In the genomic region with DNA sequence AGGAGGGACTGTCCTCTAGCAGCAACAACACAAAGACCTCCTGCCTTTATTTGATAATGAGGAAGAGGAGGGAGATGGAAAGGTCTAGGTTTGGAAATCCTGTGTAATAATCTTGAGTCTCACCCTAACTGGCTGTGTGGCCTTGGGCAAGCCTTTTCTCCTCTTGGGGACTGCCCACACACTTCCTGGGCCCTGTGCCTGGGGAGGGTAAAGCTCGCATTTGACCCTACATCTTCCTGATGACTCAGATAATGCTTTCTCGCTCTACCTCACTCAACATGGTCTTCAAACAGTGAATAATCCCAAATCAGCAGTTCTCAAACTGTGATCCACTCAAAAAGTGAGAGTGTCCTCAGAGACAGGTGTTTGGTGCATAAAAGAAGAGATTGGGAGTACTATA, we compare ENCODE assay signal across 20 cellular contexts.
DNase-seq lines count a peak whose midpoint lies in the region; ATAC-seq, FAIRE-seq and TF ChIP-seq lines count a peak whose summit lies in the region.
"Had no signal": no experiment of that assay in that cellular context is flagged by ENCODE, and none has a peak within 500 bp of the region (broad histone marks: within the 10 kb centered on the region; RNA-seq: fewer than 3 reads in every experiment).

No MANE protein-coding gene starts in this region.

- intact Hi-C loops in kidney (cut with DNase I): loop anchor here (10.0 kb wide), 1 partner anchor 123 kb away; no protein-coding TSS in a partner anchor

- peak; percentile 8 for DNase-seq in COLO829 (ENCODE audit: low spot score)
- DNase-seq in kidney: peak; percentile 4
- no peak for DNase-seq in NCI-H1092 treated with DMSO at 0.1 percent for 48 hours (lab: John Stamatoyannopoulos, UW)
- no peak for DNase-seq in stimulated activated CD4-positive, alpha-beta T cell treated with anti-CD3 and anti-CD28 coated beads, Interleukin-2, amount 100 ng/mL, for 48 hours
- DNase-seq: CD4-positive, alpha-beta T cell; HFFc6; MV-4-11; NCI-H1694; NCI-H2081; NCI-H2171; NCI-H524 treated with DMSO at 0.1 percent for 48 hours; Right ventricle myocardium superior had no signal

- H3K9ac ChIP-seq in BLaER1 treated with 17β-estradiol and CSF1 and Interleukin-3, amounts not matched to agents 10 nM and 100 nM: no peak overlapping the region
- H3K9ac ChIP-seq in OCI-LY3 (ENCODE audit: low read length): no peak overlapping the region
- H3K9ac ChIP-seq in kidney (ENCODE audit: low read length in 2 of 2): no peak overlapping the region

- no peaks in the 10 kb centered on the region for H3K9me3 ChIP-seq in BLaER1 treated with 17β-estradiol and CSF1 and Interleukin-3, amounts not matched to agents 10 nM and 100 nM (replicated peaks in 1 of 11)
- H3K9me3 ChIP-seq in OCI-LY3 (ENCODE audit: insufficient read depth, low read length): no peaks in the 10 kb centered on the region
- H3K9me3 ChIP-seq in kidney (ENCODE audit: control insufficient read depth in 1 of 2, low read length in 2 of 2): no peaks in the 10 kb centered on the region
- H3K9me3 ChIP-seq: Caco-2 had no signal

- peaks cover 10 to 19% (median 15%) of the 10 kb centered on the region in 11 experiments for H3K27me3 ChIP-seq in BLaER1 treated with 17β-estradiol and CSF1 and Interleukin-3, amounts not matched to agents 10 nM and 100 nM
- H3K27me3 ChIP-seq in OCI-LY3 (ENCODE audit: low read depth, low read length): 0 out of 2 replicates have a peak, but pooled peaks cover 4% of the 10 kb centered on the region

- peaks cover 0 to 8% (median 0%) of the 10 kb centered on the region in 11 experiments; a peak in 5 of 22 replicates for H4K20me1 ChIP-seq in BLaER1 treated with 17β-estradiol and CSF1 and Interleukin-3, amounts not matched to agents 10 nM and 100 nM
- H4K20me1 ChIP-seq in OCI-LY3 (ENCODE audit: insufficient read depth, low read length): no peaks in the 10 kb centered on the region

- no peak overlapping the region for H3K4me3 ChIP-seq in BLaER1 treated with 17β-estradiol and CSF1 and Interleukin-3, amounts not matched to agents 10 nM and 100 nM
- H3K4me3 ChIP-seq in OCI-LY3 (ENCODE audit: low read length) (no peak overlapping the region), kidney (ENCODE audit: low read length in 2 of 2) (no peak overlapping the region)

- TF ChIP-seq CTCF in OCI-LY3 (IDR thresholded peaks at IDR 0.05; ENCODE audit: low read depth, low read length) (no peak), kidney (IDR thresholded peaks at IDR 0.05; ENCODE audit: borderline replicate concordance, extremely low read depth, insufficient read depth) (no peak)

- no peaks in the 10 kb centered on the region for H3K36me3 ChIP-seq in BLaER1 treated with 17β-estradiol and CSF1 and Interleukin-3, amounts not matched to agents 10 nM and 100 nM
- H3K36me3 ChIP-seq in OCI-LY3 (replicated peaks; ENCODE audit: low read depth, low read length) (no peaks in the 10 kb centered on the region), kidney (ENCODE audit: control insufficient read depth in 1 of 2, insufficient read depth in 2 of 2, low read length in 2 of 2) (no peaks in the 10 kb centered on the region)

- no peak for FAIRE-seq in kidney (lab: Jason Lieb, UNC)
- FAIRE-seq: G401.6, GM18507, GM19239, H54 had no signal

- no peak for ATAC-seq in GM18909 (IDR thresholded peaks at IDR 0.05; ENCODE audit: poor library complexity, unreplicated experiment)

- no peak overlapping the region for H2AFZ ChIP-seq in OCI-LY3 (ENCODE audit: low read depth, low read length)

- no peak overlapping the region for H3K27ac ChIP-seq in BLaER1 treated with 17β-estradiol and CSF1 and Interleukin-3, amounts not matched to agents 10 nM and 100 nM
- H3K27ac ChIP-seq in OCI-LY3 (ENCODE audit: low read length) (no peak overlapping the region), kidney (ENCODE audit: low read depth in 2 of 2, low read length in 2 of 2) (no peak overlapping the region)

- H3K4me2 ChIP-seq in BLaER1 treated with 17β-estradiol and CSF1 and Interleukin-3, amounts not matched to agents 10 nM and 100 nM: peak overlapping the region in 9 of 11 experiments; percentile 14 to 62 (median 30); a peak in 13 of 22 replicates
- peak overlapping the region; percentile 63 for H3K4me2 ChIP-seq in OCI-LY3 (ENCODE audit: low read length)

- H3K4me1 ChIP-seq in BLaER1 treated with 17β-estradiol and CSF1 and Interleukin-3, amounts not matched to agents 10 nM and 100 nM: peaks cover 13 to 30% (median 20%) of the 10 kb centered on the region in 10 experiments; a peak in 19 of 20 replicates
- peaks cover 30% of the 10 kb centered on the region for H3K4me1 ChIP-seq in OCI-LY3 (ENCODE audit: low read length)
- peaks cover 0 to 4% of the 10 kb centered on the region in 2 donors for H3K4me1 ChIP-seq in kidney (ENCODE audit: control insufficient read depth in 1 of 2, insufficient read depth in 1 of 2, low read depth in 1 of 2, low read length in 2 of 2)
- H3K4me1 ChIP-seq: Caco-2 had no signal

- no peaks in the 10 kb centered on the region for H3K79me2 ChIP-seq in OCI-LY3 (ENCODE audit: low read length)

Comparison
In these comparisons a context has a peak if more than half of its experiments do, and no peak if none do; other contexts are left out.
1. DNase-seq: peak in COLO829 (single experiment) and kidney (single experiment); none in NCI-H1092 treated with DMSO at 0.1 percent for 48 hours (single experiment) and stimulated activated CD4-positive, alpha-beta T cell treated with anti-CD3 and anti-CD28 coated beads, Interleukin-2, amount 100 ng/mL, for 48 hours (0 of 2).